ENCODE assay signal across 9 cellular contexts in genomic region chr22:23961084-23961483, GRCh38. TPM values are rescaled to one million over a fixed set of nuclear protein-coding genes. Genes with fewer than 3 reads are reported as not detected.
DNase-seq lines count a peak whose midpoint lies in the region; ATAC-seq, FAIRE-seq and TF ChIP-seq lines count a peak whose summit lies in the region.
"Not testable (repeated sequence)": the region's sequence is repeated elsewhere in the genome, so short reads cannot be mapped to it uniquely, and the experiment has no call there.
"Had no signal": no experiment of that assay in that cellular context is flagged by ENCODE, and none has a peak within 500 bp of the region (broad histone marks: within the 10 kb centered on the region; RNA-seq: fewer than 3 reads in every experiment).

GSTT2B (minus strand) TSS chr22:23961195; CDS start chr22:23961131, 64 bp downstream.

- not testable (repeated sequence) for H2AFZ ChIP-seq in GM23248; HepG2 (ENCODE audit: low read length)

- peak; percentile 32 for ATAC-seq in activated T-helper 17 cell treated with anti-CD3 and anti-CD28 coated beads, Interleukin-2, amount 50 U/mL, for 72 hours (replicated peaks)
- ATAC-seq in HepG2 (peak; percentile 91), psoas muscle (peak; percentile 72 to 91 (median 81))

- no CpG with 5 or more reads among the region's 28 CpGs for WGBS in GM23248 (ENCODE audit: low coverage in 1 of 2, low lambda C conversion rate in 2 of 2, missing lambda C conversion rate in 2 of 2), 2 experiments
- no CpG with 5 or more reads among the region's 28 CpGs for WGBS in HepG2 (ENCODE audit: low lambda C conversion rate)
- no CpG with 5 or more reads among the region's 28 CpGs for WGBS in psoas muscle, 3 donors

- H3K9me3 Mint-ChIP-seq in activated T-helper 17 cell treated with anti-CD3 and anti-CD28 coated beads, Interleukin-2, amount 50 U/mL, for 72 hours: not testable (repeated sequence)

- not testable (repeated sequence) for H3K36me3 ChIP-seq in GM23248 (ENCODE audit: low read depth); HepG2 (replicated peaks in 1 of 2; ENCODE audit: control insufficient read depth in 1 of 2, insufficient read depth in 2 of 2, low read length in 2 of 2); psoas muscle (ENCODE audit: insufficient read depth in 1 of 2, low read depth in 1 of 2)

- H3K79me2 ChIP-seq in GM23248 (ENCODE audit: insufficient read depth); HepG2 (ENCODE audit: insufficient read depth, low read length): not testable (repeated sequence)

- BruUV-seq in HepG2 (replicated peaks; lab: Mats Ljungman, UMichigan): not testable (repeated sequence)

- POLR2A ChIA-PET in HepG2 (lab: Yijun Ruan, JAX): not testable (repeated sequence)

- not testable (repeated sequence) for H4K20me1 ChIP-seq in GM23248 (ENCODE audit: insufficient read depth); HepG2 (ENCODE audit: insufficient read depth, low read length)

- peak within 1 kb of the TSS; percentile 46; the same call in 1 of the 2 replicates for H3K9ac ChIP-seq in GM23248
- not testable (repeated sequence) for H3K9ac ChIP-seq in HepG2 (ENCODE audit: insufficient read depth, low read depth, low read length)

- not testable (repeated sequence) for H3K36me3 Mint-ChIP-seq in activated T-helper 17 cell treated with anti-CD3 and anti-CD28 coated beads, Interleukin-2, amount 50 U/mL, for 72 hours (ENCODE audit: low read depth)

- not testable (repeated sequence) for TF ChIP-seq RAD21 in HepG2 (CRISPR knock-in tag; IDR thresholded peaks at IDR 0.05)

- peak; percentile 87 for FAIRE-seq in endometrium (lab: Jason Lieb, UNC)
- FAIRE-seq in HepG2 (lab: Jason Lieb, UNC): not testable (repeated sequence)

- not testable (repeated sequence) for TF ChIP-seq CTCF in HepG2 (CRISPR knock-in tag; IDR thresholded peaks at IDR 0.05); psoas muscle (IDR thresholded peaks at IDR 0.05)

- H3K27me3 ChIP-seq in GM23248 (replicated peaks; ENCODE audit: insufficient read depth); HepG2 (ENCODE audit: control insufficient read depth in 1 of 2, insufficient read depth in 2 of 2, low read length in 2 of 2); psoas muscle (ENCODE audit: insufficient read depth in 3 of 3, low read length in 2 of 3): not testable (repeated sequence)

- H3K4me3 Mint-ChIP-seq in activated T-helper 17 cell treated with anti-CD3 and anti-CD28 coated beads, Interleukin-2, amount 50 U/mL, for 72 hours: not testable (repeated sequence)

- not testable (repeated sequence) for H3F3A ChIP-seq in GM23248 (ENCODE audit: insufficient read depth)

- in situ Hi-C loops in GM23248 (cut with MboI); HepG2 (cut with HindIII; ENCODE audit: extremely low pct_ligation_motif_present, low pct_unique_long_range_greater_than_20kb): not testable (repeated sequence)

- intact Hi-C loops in cardiac septum (cut with DNase I); HepG2 (cut with micrococcal nuclease; ENCODE audit: unreplicated experiment); psoas muscle (cut with DNase I): not testable (repeated sequence)

- not testable (repeated sequence) for H3K27ac ChIP-seq in GM23248; HepG2 (ENCODE audit: extremely low read length, insufficient read depth, low read length); psoas muscle

- CTCF ChIA-PET in HepG2 (lab: Yijun Ruan, JAX; ENCODE audit: low intra/inter-chr PET ratio, low total read pairs): not testable (repeated sequence)

- not testable (repeated sequence) for TF ChIP-seq POLR2A in HepG2 (IDR thresholded peaks at IDR 0.05; ENCODE audit: insufficient read depth in 1 of 2, low read depth in 2 of 2, low read length in 2 of 2)

- H3K4me2 ChIP-seq in GM23248 (ENCODE audit: unreplicated experiment): not testable (repeated sequence)
- H3K4me2 ChIP-seq in HepG2 (ENCODE audit: low read depth, low read length): 0 out of 2 replicates have a peak within 1 kb of the TSS, but pooled peaks have one; percentile 27

- not testable (repeated sequence) for H3K4me1 Mint-ChIP-seq in activated T-helper 17 cell treated with anti-CD3 and anti-CD28 coated beads, Interleukin-2, amount 50 U/mL, for 72 hours

- not testable (repeated sequence) for DNase-seq in GM23248; M059J (ENCODE audit: low read depth); cardiac septum (ENCODE audit: low spot score); HepG2 (ENCODE audit: low spot score); psoas muscle

- H3K4me1 ChIP-seq in GM23248 (ENCODE audit: insufficient read depth); HepG2 (ENCODE audit: insufficient read depth, low read length); psoas muscle: not testable (repeated sequence)

- not testable (repeated sequence) for H3K27ac Mint-ChIP-seq in activated T-helper 17 cell treated with anti-CD3 and anti-CD28 coated beads, Interleukin-2, amount 50 U/mL, for 72 hours

- not testable (repeated sequence) for TF ChIP-seq EP300 in HepG2 (IDR thresholded peaks at IDR 0.05; ENCODE audit: low read depth in 2 of 2, low read length in 2 of 2); HepG2 (CRISPR knock-in tag; IDR thresholded peaks at IDR 0.05; ENCODE audit: borderline replicate concordance)

- H3K9me3 ChIP-seq in GM23248 (ENCODE audit: low read depth); HepG2 (ENCODE audit: low read length); psoas muscle: not testable (repeated sequence)

- H3K4me3 ChIP-seq in GM23248: peak within 1 kb of the TSS; percentile 48; the same call in 1 of the 2 replicates
- not testable (repeated sequence) for H3K4me3 ChIP-seq in HepG2 (replicated peaks in 1 of 3; ENCODE audit: insufficient read depth in 1 of 3, low read depth in 2 of 3, low read length in 3 of 3); psoas muscle

- H3K9me2 ChIP-seq in GM23248 (ENCODE audit: insufficient read depth): not testable (repeated sequence)

- H3K27me3 Mint-ChIP-seq in activated T-helper 17 cell treated with anti-CD3 and anti-CD28 coated beads, Interleukin-2, amount 50 U/mL, for 72 hours: not testable (repeated sequence)

RNA-seq across cellular contexts. Expression of gene GSTT2B, which starts in this region (rescaled TPM):
- 5.3 and 8.7 TPM in 2 replicates for total RNA-seq in GM23248 (2014; rRNA removed; shearing (Covaris generic))
- polyA plus RNA-seq in GM23248 (2016; fragmentation: Nextera tagmentation; extraction: Ambion mirVana) (13.7 and 15.6 TPM in 2 replicates), HepG2 (2011; rRNA removed) (3.6 and 3.9 TPM in 2 replicates), psoas muscle (10 to 100 TPM in 1 of 3 donors, 1 to 10 TPM in 2; 4.0 to 15.1 (median 5.6) TPM)
- 6.2 and 10.1 TPM in 2 replicates for total RNA-seq in M059J (2014; rRNA removed; shearing (Covaris generic))
- total RNA-seq in activated T-helper 17 cell treated with anti-CD3 and anti-CD28 coated beads, Interleukin-2, amount 50 U/mL, for 72 hours: under 1 TPM; 0.37 to 0.41 TPM
- total RNA-seq in cardiac septum (21.1 TPM), HepG2 (2016; rRNA removed; fragmentation: Illumina TruSeq; extraction: Trizol) (0.53 and 1.5 TPM in 2 replicates), psoas muscle (10 to 100 TPM in 3 of 4 donors, 1 to 10 TPM in 1; 5.8 to 27.5 (median 14.4) TPM)
- 0.26 and 0.51 TPM in 2 replicates for total RNA-seq in HepG2 (2016; cell fraction: cytosol; rRNA removed; fragmentation: Illumina TruSeq; extraction: Trizol; ENCODE audit: low read depth)
- total RNA-seq in HepG2 (2016; cell fraction: insoluble cytoplasmic fraction; rRNA removed; fragmentation: Illumina TruSeq; extraction: Trizol): 0.62 and 1.2 TPM in 2 replicates
- 0.45 and 0.74 TPM in 2 replicates for total RNA-seq in HepG2 (2016; cell fraction: membrane; rRNA removed; fragmentation: Illumina TruSeq; extraction: Trizol)
- 1.4 and 1.9 TPM in 2 replicates for total RNA-seq in HepG2 (2016; cell fraction: nucleus; rRNA removed; fragmentation: Illumina TruSeq; extraction: Trizol)
- 1.3 and 1.4 TPM in 2 replicates for polyA plus RNA-seq in HepG2 (2011; cell fraction: cytosol; rRNA removed)
- polyA plus RNA-seq in HepG2 (2011; cell fraction: nucleus; rRNA removed): 20.9 and 22.8 TPM in 2 replicates
- 1.5 and 1.7 TPM in 2 replicates for polyA plus RNA-seq in HepG2 (2012)
- polyA plus RNA-seq in HepG2 (2016; cell fraction: cytosol; fragmentation: Illumina TruSeq; extraction: Trizol; ENCODE audit: low read depth): 0.50 and 0.52 TPM in 2 replicates
- 0.84 and 1.0 TPM in 2 replicates for polyA plus RNA-seq in HepG2 (2016; cell fraction: insoluble cytoplasmic fraction; fragmentation: Illumina TruSeq; extraction: Trizol; ENCODE audit: low read depth)
- 0.49 and 0.61 TPM in 2 replicates for polyA plus RNA-seq in HepG2 (2016; cell fraction: membrane; fragmentation: Illumina TruSeq; extraction: Trizol; ENCODE audit: low read depth)
- polyA plus RNA-seq in HepG2 (2016; cell fraction: nucleus; fragmentation: Illumina TruSeq; extraction: Trizol; ENCODE audit: insufficient read depth, low read depth): 6.7 and 7.2 TPM in 2 replicates
- 0.26 and 16.4 TPM in 2 replicates for polyA minus RNA-seq in HepG2 (2011; rRNA and poly(A)+ RNA removed; ENCODE audit: low replicate concordance)
- 0.79 TPM in 1 of 2 replicates, not detected in the other for polyA minus RNA-seq in HepG2 (2011; cell fraction: cytosol; rRNA and poly(A)+ RNA removed)
- polyA minus RNA-seq in HepG2 (2011; cell fraction: nucleus; rRNA and poly(A)+ RNA removed): 0.75 and 1.4 TPM in 2 replicates
- total RNA-seq: activated naive CD8-positive, alpha-beta T cell treated with anti-CD3 and anti-CD28 coated beads, Interleukin-2, amount 10 ng/mL, durations not matched to agents 7 days and 5 days had no signal
- polyA plus RNA-seq: neural cell had no signal

Comparison
In these comparisons a context has a peak if more than half of its experiments do, and no peak if none do; other contexts are left out.
1. Peak in ATAC-seq in activated T-helper 17 cell treated with anti-CD3 and anti-CD28 coated beads, Interleukin-2, amount 50 U/mL, for 72 hours; RNA of the gene not detected or under 1 TPM.
2. ATAC-seq: peak in every context shown above with its lines; median percentile 91 in HepG2; 81 in psoas muscle; 32 in activated T-helper 17 cell treated with anti-CD3 and anti-CD28 coated beads, Interleukin-2, amount 50 U/mL, for 72 hours.